13 cellular contexts compared by ENCODE assay signal in genomic region chr10:98316661-98317060, GRCh38. TPM values are rescaled to one million over a fixed set of nuclear protein-coding genes. Genes with fewer than 3 reads are reported as not detected.
DNase-seq lines count a peak whose midpoint lies in the region; ATAC-seq lines count a peak whose summit lies in the region.
"Had no signal": no experiment of that assay in that cellular context is flagged by ENCODE, and none has a peak within 500 bp of the region (broad histone marks: within the 10 kb centered on the region; RNA-seq: fewer than 3 reads in every experiment).

No MANE protein-coding gene starts in this region.

- DNase-seq in AML-193 (lab: John Stamatoyannopoulos, UW) = peak; percentile 48 to 65
- peak; percentile 58 for DNase-seq in LHCN-M2 (ENCODE audit: low read depth)
- DNase-seq in dermis blood vessel endothelial cell = peak; percentile 81
- DNase-seq in left kidney (ENCODE audit: low read depth, low spot score) = peak; percentile 18
- DNase-seq in NCI-H526 (lab: John Stamatoyannopoulos, UW) = no peak
- no peak for DNase-seq in iPS-NIHi7 (ENCODE audit: extremely low spot score)
- DNase-seq in AG08396 (ENCODE audit: low spot score) = no peak
- DNase-seq: activated CD4-positive, alpha-beta T cell treated with anti-CD3 and anti-CD28 coated beads, Interleukin-2, amount 50 U/mL, for 1 hour; activated naive CD4-positive, alpha-beta T cell treated with Interleukin-2 at 50 U/mL for 16 hours; Karpas-422; NCI-H524; sigmoid colon had no signal

- ATAC-seq in HG02973 (IDR thresholded peaks at IDR 0.05; ENCODE audit: unreplicated experiment) = no peak

RNA-seq across cellular contexts. Expression of gene LOXL4, which starts 48.7 kb away (rescaled TPM):
- total RNA-seq in LHCN-M2 (2014; rRNA removed) = 0.19 and 0.46 TPM in 2 replicates
- polyA plus RNA-seq in LHCN-M2 (2012) = 0.58 TPM
- 0.68 and 0.88 TPM in 2 replicates for total RNA-seq in dermis blood vessel endothelial cell

Comparison
In these comparisons a context has a peak if more than half of its experiments do, and no peak if none do; other contexts are left out.
1. DNase-seq: peak in AML-193 (2 of 2), LHCN-M2 (single experiment), dermis blood vessel endothelial cell (single experiment) and left kidney (single experiment); none in NCI-H526 (0 of 2), iPS-NIHi7 (single experiment) and AG08396 (single experiment).